In genomic region chr7:112982441-112983063, GRCh38 we compare ENCODE assay signal across 16 cellular contexts.
A peak's percentile ranks its signal among the peaks of the same experiment; 100 is the strongest.
DNase-seq lines count a peak whose midpoint lies in the region; ATAC-seq and TF ChIP-seq lines count a peak whose summit lies in the region.
"Had no signal": no experiment of that assay in that cellular context is flagged by ENCODE, and none has a peak within 500 bp of the region (broad histone marks: within the 10 kb centered on the region; RNA-seq: fewer than 3 reads in every experiment).

No MANE protein-coding gene starts in this region.

- H3K9me3 ChIP-seq in lower lobe of right lung: no peaks in the 10 kb centered on the region
- no peaks in the 10 kb centered on the region for H3K9me3 ChIP-seq in CD4-positive, alpha-beta T cell (ENCODE audit: control insufficient read depth, low read length)

- no peak overlapping the region for H3K4me3 Mint-ChIP-seq in WTC11
- no peak overlapping the region for H3K4me3 Mint-ChIP-seq in CD4-positive, alpha-beta T cell
- H3K4me3 Mint-ChIP-seq: effector memory CD8-positive, alpha-beta T cell; T-cell; type B pancreatic cell had no signal

- intact Hi-C loops in lower lobe of right lung (cut with DNase I): no loop called here
- intact Hi-C loops in CD4-positive, alpha-beta T cell (cut with DNase I, micrococcal nuclease): no loop called here

- POLR2A ChIA-PET in GM10248 (lab: Yijun Ruan, JAX): no interaction called here
- POLR2A ChIA-PET in WTC11 (lab: Charles Lee): no interaction called here
- POLR2A ChIA-PET in CD4-positive, alpha-beta T cell (lab: Charles Lee): no interaction called here

- H3K27me3 ChIP-seq in lower lobe of right lung (ENCODE audit: low read depth): no peaks in the 10 kb centered on the region
- peaks cover 8% of the 10 kb centered on the region for H3K27me3 ChIP-seq in CD4-positive, alpha-beta T cell (ENCODE audit: control insufficient read depth, insufficient read depth, low read length)

- H3K4me1 Mint-ChIP-seq in WTC11: no peaks in the 10 kb centered on the region; the same call in 1 of the 2 replicates
- no peaks in the 10 kb centered on the region for H3K4me1 Mint-ChIP-seq in CD4-positive, alpha-beta T cell (ENCODE audit: low read depth)
- H3K4me1 Mint-ChIP-seq: T-cell had no signal

- H3K36me3 ChIP-seq in lower lobe of right lung: no peaks in the 10 kb centered on the region

- CTCF ChIA-PET in GM10248 (lab: Yijun Ruan, JAX): no interaction called here
- CTCF ChIA-PET in WTC11 (lab: Charles Lee): no interaction called here
- CTCF ChIA-PET in CD4-positive, alpha-beta T cell (lab: Charles Lee): no interaction called here

- H3K27me3 Mint-ChIP-seq in WTC11 (ENCODE audit: low read depth): no peaks in the 10 kb centered on the region
- peaks cover 4% of the 10 kb centered on the region for H3K27me3 Mint-ChIP-seq in CD4-positive, alpha-beta T cell
- H3K27me3 Mint-ChIP-seq: type B pancreatic cell had no signal

- no peaks in the 10 kb centered on the region for H3K36me3 Mint-ChIP-seq in WTC11
- H3K36me3 Mint-ChIP-seq in CD4-positive, alpha-beta T cell (ENCODE audit: low read depth): no peaks in the 10 kb centered on the region
- H3K36me3 Mint-ChIP-seq: T-cell, type B pancreatic cell had no signal

- no peak for TF ChIP-seq CTCF in GM10248 (IDR thresholded peaks at IDR 0.05; ENCODE audit: control extremely low read depth, extremely low read depth, low read depth, missing control alignments)
- TF ChIP-seq CTCF in WTC11 (IDR thresholded peaks at IDR 0.05): no peak
- TF ChIP-seq CTCF in lower lobe of right lung (IDR thresholded peaks at IDR 0.05): no peak
- no peak for TF ChIP-seq CTCF in CD4-positive, alpha-beta T cell (IDR thresholded peaks at IDR 0.05)

- H3K27ac Mint-ChIP-seq in WTC11: no peak overlapping the region
- no peak overlapping the region for H3K27ac Mint-ChIP-seq in CD4-positive, alpha-beta T cell
- H3K27ac Mint-ChIP-seq: effector memory CD8-positive, alpha-beta T cell; T-cell; type B pancreatic cell had no signal

- ATAC-seq in GM19397 (IDR thresholded peaks at IDR 0.05; ENCODE audit: unreplicated experiment) (peak; percentile 74), HG02763 (IDR thresholded peaks at IDR 0.05; ENCODE audit: unreplicated experiment) (peak; percentile 73), HG03457 (IDR thresholded peaks at IDR 0.05; ENCODE audit: unreplicated experiment) (peak; percentile 81), WTC11 (no peak), lower lobe of right lung (no peak)
- no peak for ATAC-seq in CD4-positive, alpha-beta T cell (ENCODE audit: poor library complexity)
- ATAC-seq: effector memory CD8-positive, alpha-beta T cell; T-cell had no signal

- no peak overlapping the region for H3K27ac ChIP-seq in lower lobe of right lung
- H3K27ac ChIP-seq in CD4-positive, alpha-beta T cell (ENCODE audit: low read depth, low read length): no peak overlapping the region
- H3K27ac ChIP-seq: HL-60 had no signal

- no peak overlapping the region for H3K4me3 ChIP-seq in lower lobe of right lung

- DNase-seq in GM10248 (ENCODE audit: extremely low spot score) (peak; percentile 13), WTC11 (ENCODE audit: low spot score) (no peak), lower lobe of right lung (no peak), nucleus accumbens (lab: John Stamatoyannopoulos, UW) (no peak)
- no peak for DNase-seq in CD4-positive, alpha-beta T cell
- DNase-seq: effector memory CD8-positive, alpha-beta T cell; GF-D8; mesenchymal stem cell; NCI-H1092 treated with DMSO at 0.1 percent for 48 hours; NCI-H774; T-cell had no signal

- no peaks in the 10 kb centered on the region for H3K9me3 Mint-ChIP-seq in WTC11
- no peaks in the 10 kb centered on the region for H3K9me3 Mint-ChIP-seq in CD4-positive, alpha-beta T cell
- H3K9me3 Mint-ChIP-seq: effector memory CD8-positive, alpha-beta T cell; T-cell; type B pancreatic cell had no signal

- H3K4me1 ChIP-seq in lower lobe of right lung: no peaks in the 10 kb centered on the region

TF ChIP-seq in WTC11, 78 proteins besides CTCF, POLR2A, EP300 and RAD21:
- TF ChIP-seq ZNF512 (CRISPR knock-in tag; IDR thresholded peaks at IDR 0.05; ENCODE audit: borderline replicate concordance) (no peak), GTF2I (CRISPR knock-in tag; conservative IDR thresholded peaks at IDR 0.05) (no peak), ZNF232 (CRISPR knock-in tag; IDR thresholded peaks at IDR 0.05) (no peak), USF1 (CRISPR knock-in tag; IDR thresholded peaks at IDR 0.05) (no peak), NFE2L1 (CRISPR knock-in tag; IDR thresholded peaks at IDR 0.05) (no peak), MYBL2 (CRISPR knock-in tag; IDR thresholded peaks at IDR 0.05) (no peak), HMGXB4 (CRISPR knock-in tag; IDR thresholded peaks at IDR 0.05) (no peak), TCF7 (CRISPR knock-in tag; IDR thresholded peaks at IDR 0.05; ENCODE audit: low read depth) (no peak), ZBTB43 (CRISPR knock-in tag; IDR thresholded peaks at IDR 0.05) (no peak), EMX1 (CRISPR knock-in tag; IDR thresholded peaks at IDR 0.05) (no peak), SOX15 (CRISPR knock-in tag; IDR thresholded peaks at IDR 0.05) (no peak), CBFB (CRISPR knock-in tag; IDR thresholded peaks at IDR 0.05; ENCODE audit: low read depth) (no peak), TEAD4 (CRISPR knock-in tag; IDR thresholded peaks at IDR 0.05) (no peak)

Comparison
In these comparisons a context has a peak if more than half of its experiments do, and no peak if none do; other contexts are left out.
1. ATAC-seq: peak in GM19397 (single experiment), HG02763 (single experiment) and HG03457 (single experiment); none in WTC11 (single experiment), lower lobe of right lung (0 of 2) and CD4-positive, alpha-beta T cell (single experiment).